Comparison of ENCODE assay signal across 22 cellular contexts in genomic region chr15:31069360-31070000, GRCh38. TPM values are rescaled to one million over a fixed set of nuclear protein-coding genes. Genes with fewer than 3 reads are reported as not detected.
DNase-seq lines count a peak whose midpoint lies in the region; ATAC-seq and TF ChIP-seq lines count a peak whose summit lies in the region.
"Had no signal": no experiment of that assay in that cellular context is flagged by ENCODE, and none has a peak within 500 bp of the region (broad histone marks: within the 10 kb centered on the region; RNA-seq: fewer than 3 reads in every experiment).

No MANE protein-coding gene starts in this region.

- H2BK15ac ChIP-seq in IMR-90 (ENCODE audit: low read depth, low read length): no peak overlapping the region

- no peaks in the 10 kb centered on the region for H3K9me3 Mint-ChIP-seq in activated T-helper 1 cell treated with anti-CD3 and anti-CD28 coated beads, Interleukin-12 subunit alpha, Interleukin-12 subunit beta, Interleukin-2, Interleukin-4 antibody, amounts not matched to agents 30 ng/mL and 10 ng/mL and 1 ng/mL, durations not matched to agents 14 hours and 24 hours and 36 hours
- H3K9me3 Mint-ChIP-seq: CD4-positive, alpha-beta T cell had no signal

- H2AK5ac ChIP-seq in IMR-90 (ENCODE audit: low read depth, low read length): no peak overlapping the region

- peak overlapping the region; percentile 61 for H2AFZ ChIP-seq in IMR-90 (replicated peaks; ENCODE audit: low read length, poor library complexity)

- dilution Hi-C loops in IMR-90 (cut with HindIII; ENCODE audit: low sequenced_read_pairs, unreplicated experiment): no loop called here

- CTCF ChIA-PET in AG04450 (lab: Charles Lee): interaction anchor here (0.6 to 0.8 kb wide), 2 partner anchors 46 to 397 kb away, joined by 4 read pairs; no protein-coding TSS in a partner anchor
- CTCF ChIA-PET in IMR-90 (lab: Yijun Ruan, JAX): interaction anchor here (0.6 to 1.0 kb wide), 2 partner anchors 39 to 44 kb away, joined by 3 to 5 read pairs; no protein-coding TSS in a partner anchor

- H4K8ac ChIP-seq in IMR-90 (ENCODE audit: low read depth in 2 of 2, low read length in 2 of 2): no peak overlapping the region

- H3K4me1 Mint-ChIP-seq in activated T-helper 1 cell treated with anti-CD3 and anti-CD28 coated beads, Interleukin-12 subunit alpha, Interleukin-12 subunit beta, Interleukin-2, Interleukin-4 antibody, amounts not matched to agents 30 ng/mL and 10 ng/mL and 1 ng/mL, durations not matched to agents 14 hours and 24 hours and 36 hours (ENCODE audit: low read depth): no peaks in the 10 kb centered on the region

- no peak overlapping the region for H3K9ac ChIP-seq in IMR-90 (ENCODE audit: low read depth, low read length)

- ATAC-seq in IMR-90 (ENCODE audit: low read depth): peak; percentile 80
- peak; percentile 79 for ATAC-seq in omental fat pad (ENCODE audit: low FRiP score)
- ATAC-seq in HG02973 (IDR thresholded peaks at IDR 0.05; ENCODE audit: unreplicated experiment): no peak
- ATAC-seq: foreskin keratinocyte had no signal

- H3K27ac Mint-ChIP-seq in activated T-helper 1 cell treated with anti-CD3 and anti-CD28 coated beads, Interleukin-12 subunit alpha, Interleukin-12 subunit beta, Interleukin-2, Interleukin-4 antibody, amounts not matched to agents 30 ng/mL and 10 ng/mL and 1 ng/mL, durations not matched to agents 14 hours and 24 hours and 36 hours: no peak overlapping the region
- H3K27ac Mint-ChIP-seq: CD4-positive, alpha-beta T cell; IgD-negative memory B cell had no signal

- H4K91ac ChIP-seq in IMR-90 (ENCODE audit: insufficient read depth, low read depth, low read length): no peak overlapping the region

- no peaks in the 10 kb centered on the region for H3K79me1 ChIP-seq in IMR-90 (ENCODE audit: low read depth in 1 of 2, low read length in 2 of 2)

- no peaks in the 10 kb centered on the region for H4K20me1 ChIP-seq in IMR-90 (ENCODE audit: insufficient read depth, low read length)

- no peak for TF ChIP-seq POLR2A in IMR-90 (IDR thresholded peaks at IDR 0.05; ENCODE audit: low read depth, low read length)

- peak overlapping the region; percentile 54; the same call in 1 of the 2 replicates for H3K18ac ChIP-seq in IMR-90 (ENCODE audit: low read depth, low read length)

- intact Hi-C loops in IMR-90 (cut with micrococcal nuclease): no loop called here
- intact Hi-C loops in activated T-helper 1 cell treated with anti-CD3 and anti-CD28 coated beads, Interleukin-12 subunit alpha, Interleukin-12 subunit beta, Interleukin-2, Interleukin-4 antibody, amounts not matched to agents 30 ng/mL and 10 ng/mL and 1 ng/mL, durations not matched to agents 14 hours and 24 hours and 36 hours (cut with micrococcal nuclease): no loop called here

- no peak overlapping the region for H3K56ac ChIP-seq in IMR-90 (ENCODE audit: extremely low read depth, insufficient read depth, low read length)

- POLR2A ChIA-PET in AG04450 (lab: Yijun Ruan, JAX): interaction anchor here (1.0 kb wide), 1 partner anchor 78 kb away, joined by 3 read pairs; the partner anchor contains the start of gene MTMR10
- POLR2A ChIA-PET in IMR-90 (lab: Charles Lee; ENCODE audit: unreplicated experiment): no interaction called here

- no peak for TF ChIP-seq RAD21 in IMR-90 (IDR thresholded peaks at IDR 0.05; ENCODE audit: low read length)

- no peak overlapping the region for H2BK120ac ChIP-seq in IMR-90 (ENCODE audit: low read depth, low read length)

- no peak overlapping the region for H2AK9ac ChIP-seq in IMR-90 (replicated peaks; ENCODE audit: low read depth, low read length, poor library complexity)

- H3K4me3 ChIP-seq in AG04450 (ENCODE audit: low read depth, low read length): no peak overlapping the region
- no peak overlapping the region for H3K4me3 ChIP-seq in IMR-90 (ENCODE audit: insufficient read depth, low read depth, low read length)
- no peak overlapping the region for H3K4me3 ChIP-seq in fibroblast of villous mesenchyme (ENCODE audit: low read depth, low read length)
- H3K4me3 ChIP-seq: adrenal gland, cardiac muscle cell, skin epidermis, thoracic aorta had no signal

- H3K4me3 Mint-ChIP-seq in activated T-helper 1 cell treated with anti-CD3 and anti-CD28 coated beads, Interleukin-12 subunit alpha, Interleukin-12 subunit beta, Interleukin-2, Interleukin-4 antibody, amounts not matched to agents 30 ng/mL and 10 ng/mL and 1 ng/mL, durations not matched to agents 14 hours and 24 hours and 36 hours: no peak overlapping the region
- H3K4me3 Mint-ChIP-seq: CD4-positive, alpha-beta T cell; IgD-negative memory B cell had no signal

- H3K4ac ChIP-seq in IMR-90 (ENCODE audit: low read depth, low read length): no peak overlapping the region

- peaks cover 6% of the 10 kb centered on the region for H3K27me3 ChIP-seq in AG04450 (ENCODE audit: control insufficient read depth, insufficient read depth, low read length)
- H3K27me3 ChIP-seq in IMR-90 (ENCODE audit: control insufficient read depth, insufficient read depth, low read length): peaks cover 10% of the 10 kb centered on the region
- H3K27me3 ChIP-seq: adrenal gland, cardiac muscle cell had no signal

- no peak overlapping the region for H3K27ac ChIP-seq in AG04450 (ENCODE audit: low read depth, low read length)
- peak overlapping the region; percentile 26; the same call in 1 of the 2 replicates for H3K27ac ChIP-seq in IMR-90 (ENCODE audit: insufficient read depth, low read length)
- H3K27ac ChIP-seq: adrenal gland, cardiac muscle cell, foreskin keratinocyte, skin epidermis, thoracic aorta had no signal

- peak overlapping the region; percentile 33 for H3K4me2 ChIP-seq in IMR-90 (ENCODE audit: low read depth, low read length)

- no peaks in the 10 kb centered on the region for H3K9me1 ChIP-seq in IMR-90 (ENCODE audit: insufficient read depth, low read length)

- H3K4me1 ChIP-seq in IMR-90 (ENCODE audit: control insufficient read depth, insufficient read depth, low read length): peaks cover 4% of the 10 kb centered on the region
- H3K4me1 ChIP-seq: adrenal gland, foreskin keratinocyte had no signal

- TF ChIP-seq CTCF in AG04450 (IDR thresholded peaks at IDR 0.05; ENCODE audit: low read depth, low read length) (no peak), IMR-90 (conservative IDR thresholded peaks at IDR 0.05; ENCODE audit: low read depth, low read length) (no peak), fibroblast of villous mesenchyme (IDR thresholded peaks at IDR 0.05; ENCODE audit: insufficient read depth, low read depth, low read length) (no peak), omental fat pad (IDR thresholded peaks at IDR 0.05) (no peak)

- no peak overlapping the region for H3K14ac ChIP-seq in IMR-90 (replicated peaks; ENCODE audit: low read depth, low read length)

- H4K5ac ChIP-seq in IMR-90 (ENCODE audit: low read depth, low read length): no peak overlapping the region

- no TSS peak for BruUV-seq in IMR-90 (replicated peaks; lab: Mats Ljungman, UMichigan)

- H3K27me3 Mint-ChIP-seq in activated T-helper 1 cell treated with anti-CD3 and anti-CD28 coated beads, Interleukin-12 subunit alpha, Interleukin-12 subunit beta, Interleukin-2, Interleukin-4 antibody, amounts not matched to agents 30 ng/mL and 10 ng/mL and 1 ng/mL, durations not matched to agents 14 hours and 24 hours and 36 hours (ENCODE audit: insufficient read depth): peaks cover 16% of the 10 kb centered on the region
- H3K27me3 Mint-ChIP-seq: CD4-positive, alpha-beta T cell; IgD-negative memory B cell had no signal

- 22% methylated on average over 3 of the region's 6 CpGs; no CpG with 5 or more reads in 1 of the 2 experiments for WGBS in IMR-90 (ENCODE audit: extremely low coverage in 2 of 2, insufficient read length in 1 of 2), 2 experiments

- in situ Hi-C loops in IMR-90 (cut with MboI; ENCODE audit: low sequenced_read_pairs): no loop called here

- DNase-seq in AG04450 (ENCODE audit: low read depth, low spot score): peak; percentile 16
- peak; percentile 70 for DNase-seq in IMR-90
- DNase-seq in fibroblast of villous mesenchyme (ENCODE audit: low read depth): peak; percentile 45
- no peak for DNase-seq in omental fat pad (ENCODE audit: low spot score)
- no peak for DNase-seq in activated T-cell treated with anti-CD3 and anti-CD28 coated beads, Interleukin-2, amount 50 U/mL, for 48 hours
- no peak for DNase-seq in stimulated activated CD4-positive, alpha-beta T cell treated with anti-CD3 and anti-CD28 coated beads, Interleukin-12 subunit alpha, Interleukin-12 subunit beta, amount 100 ng/mL, for 4 hours
- DNase-seq in activated T-helper 1 cell treated with anti-CD3 and anti-CD28 coated beads, Interleukin-12 subunit alpha, Interleukin-12 subunit beta, Interleukin-2, Interleukin-4 antibody, amounts not matched to agents 30 ng/mL and 10 ng/mL and 1 ng/mL, durations not matched to agents 14 hours and 24 hours and 36 hours (ENCODE audit: low spot score): no peak
- DNase-seq: activated effector memory CD4-positive, alpha-beta T cell treated with Interleukin-2 at 50 U/mL for 16 hours; adrenal gland; CD4-positive, alpha-beta T cell; effector CD4-positive, alpha-beta T cell; foreskin keratinocyte; NCI-H1930; NCI-H446 treated with DMSO at 0.1 percent for 48 hours; RPMI8226; stimulated activated CD4-positive, alpha-beta T cell treated with anti-CD3 and anti-CD28 coated beads, Interleukin-4, amount 100 ng/mL, for 4 hours had no signal

- no peaks in the 10 kb centered on the region for H3K36me3 ChIP-seq in IMR-90 (ENCODE audit: control insufficient read depth, insufficient read depth, low read length)
- H3K36me3 ChIP-seq: adrenal gland, cardiac muscle cell, thoracic aorta had no signal

- no peaks in the 10 kb centered on the region for H3K9me3 ChIP-seq in AG04450 (ENCODE audit: control insufficient read depth, insufficient read depth, low read length)
- H3K9me3 ChIP-seq in IMR-90 (ENCODE audit: control insufficient read depth, insufficient read depth, low read length): no peaks in the 10 kb centered on the region
- H3K9me3 ChIP-seq: adrenal gland, thoracic aorta had no signal

- no peak overlapping the region for H2BK20ac ChIP-seq in IMR-90 (ENCODE audit: low read depth, low read length)

- H3K36me3 Mint-ChIP-seq in activated T-helper 1 cell treated with anti-CD3 and anti-CD28 coated beads, Interleukin-12 subunit alpha, Interleukin-12 subunit beta, Interleukin-2, Interleukin-4 antibody, amounts not matched to agents 30 ng/mL and 10 ng/mL and 1 ng/mL, durations not matched to agents 14 hours and 24 hours and 36 hours (ENCODE audit: low read depth): no peaks in the 10 kb centered on the region
- H3K36me3 Mint-ChIP-seq: IgD-negative memory B cell had no signal

- H2BK5ac ChIP-seq in IMR-90 (ENCODE audit: low read depth, low read length, poor library complexity, severe bottlenecking): peak overlapping the region; percentile 55

- H3K23ac ChIP-seq in IMR-90 (ENCODE audit: low read depth, low read length): no peak overlapping the region

RNA-seq across cellular contexts. Expression of gene TRPM1, which starts 32.0 kb away (rescaled TPM):
- polyA plus RNA-seq in AG04450 (2011; rRNA removed) (not detected in 2 replicates), IMR-90 (2012; rRNA removed) (not detected in 2 replicates)
- polyA minus RNA-seq in AG04450 (2011; rRNA and poly(A)+ RNA removed): not detected in 2 replicates
- total RNA-seq in IMR-90 (2012; rRNA removed) (0.28 TPM in 1 of 2 replicates, not detected in the other), fibroblast of villous mesenchyme (under 0.01 TPM in 1 of 2 replicates, not detected in the other), omental fat pad (1 to 10 TPM in 1 of 4 donors, under 1 TPM in 1, not detected in 2; 0.19 to 1.8 TPM)
- polyA plus RNA-seq in IMR-90 (2012; cell fraction: cytosol; rRNA removed): 0.03 TPM in 1 of 2 replicates, not detected in the other
- 0.15 TPM in 1 of 2 replicates, not detected in the other for polyA plus RNA-seq in IMR-90 (2012; cell fraction: nucleus; rRNA removed; ENCODE audit: low replicate concordance)
- not detected in 2 replicates for total RNA-seq in activated T-helper 1 cell treated with anti-CD3 and anti-CD28 coated beads, Interleukin-12 subunit alpha, Interleukin-12 subunit beta, Interleukin-2, Interleukin-4 antibody, amounts not matched to agents 30 ng/mL and 10 ng/mL and 1 ng/mL, durations not matched to agents 14 hours and 24 hours and 36 hours
- total RNA-seq: adrenal gland; cardiac muscle cell; CD4-positive, alpha-beta T cell; foreskin keratinocyte; osteocyte; thoracic aorta had no signal
- polyA plus RNA-seq: cardiac muscle cell, IgD-negative memory B cell had no signal

Comparison
In these comparisons a context has a peak if more than half of its experiments do, and no peak if none do; other contexts are left out.
1. DNase-seq: peak in AG04450 (single experiment), IMR-90 (single experiment) and fibroblast of villous mesenchyme (single experiment); none in omental fat pad (single experiment), activated T-cell treated with anti-CD3 and anti-CD28 coated beads, Interleukin-2, amount 50 U/mL, for 48 hours (0 of 2), stimulated activated CD4-positive, alpha-beta T cell treated with anti-CD3 and anti-CD28 coated beads, Interleukin-12 subunit alpha, Interleukin-12 subunit beta, amount 100 ng/mL, for 4 hours (single experiment) and activated T-helper 1 cell treated with anti-CD3 and anti-CD28 coated beads, Interleukin-12 subunit alpha, Interleukin-12 subunit beta, Interleukin-2, Interleukin-4 antibody, amounts not matched to agents 30 ng/mL and 10 ng/mL and 1 ng/mL, durations not matched to agents 14 hours and 24 hours and 36 hours (single experiment).